ENCODE assay signal across 1 cellular context in the genomic region with DNA sequence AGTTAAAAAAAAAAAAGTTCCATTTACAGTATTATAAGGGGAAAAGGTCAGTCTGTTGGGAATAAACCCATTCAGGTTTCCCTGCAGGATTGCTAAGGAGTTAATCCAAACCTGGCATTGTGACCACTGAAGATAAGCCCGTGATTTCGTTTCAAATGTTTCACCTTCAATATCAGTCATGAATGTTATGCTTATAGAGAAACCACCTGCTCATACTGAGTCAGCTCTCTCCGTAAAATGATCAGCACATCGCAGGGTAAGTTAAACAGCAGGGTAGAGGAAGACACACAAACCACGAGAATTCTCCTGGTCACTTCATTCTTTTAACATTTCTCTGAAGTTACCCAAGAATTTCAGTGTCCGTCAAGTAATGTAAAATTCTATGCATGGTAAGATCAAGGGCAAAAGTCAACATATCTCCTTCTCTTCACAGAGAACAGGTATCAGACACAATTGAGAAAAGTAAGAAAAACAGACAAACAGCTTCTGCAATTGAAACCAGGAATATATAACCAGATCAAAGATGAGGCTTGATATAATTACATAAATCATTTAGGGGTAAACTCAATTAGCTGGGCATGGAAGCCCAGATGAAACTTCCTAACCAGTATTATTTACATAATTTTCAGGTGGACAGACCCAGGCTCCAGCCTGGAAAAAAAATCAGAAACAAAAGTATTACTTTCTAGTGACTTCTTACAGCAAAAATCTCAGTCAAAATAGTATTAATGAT.
TF ChIP-seq lines count a peak whose summit lies in the region.

No MANE protein-coding gene starts in this region.

TF ChIP-seq in IMR-90, 13 proteins besides CTCF, POLR2A, EP300 and RAD21 (continued from another document):
- TF ChIP-seq, protein P1, sequence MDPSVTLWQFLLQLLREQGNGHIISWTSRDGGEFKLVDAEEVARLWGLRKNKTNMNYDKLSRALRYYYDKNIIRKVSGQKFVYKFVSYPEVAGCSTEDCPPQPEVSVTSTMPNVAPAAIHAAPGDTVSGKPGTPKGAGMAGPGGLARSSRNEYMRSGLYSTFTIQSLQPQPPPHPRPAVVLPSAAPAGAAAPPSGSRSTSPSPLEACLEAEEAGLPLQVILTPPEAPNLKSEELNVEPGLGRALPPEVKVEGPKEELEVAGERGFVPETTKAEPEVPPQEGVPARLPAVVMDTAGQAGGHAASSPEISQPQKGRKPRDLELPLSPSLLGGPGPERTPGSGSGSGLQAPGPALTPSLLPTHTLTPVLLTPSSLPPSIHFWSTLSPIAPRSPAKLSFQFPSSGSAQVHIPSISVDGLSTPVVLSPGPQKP (IDR thresholded peaks at IDR 0.05; ENCODE audit: borderline replicate concordance, low read depth, low read length): no peak
